Comparison of ENCODE assay signal across 7 cellular contexts in the genomic region with DNA sequence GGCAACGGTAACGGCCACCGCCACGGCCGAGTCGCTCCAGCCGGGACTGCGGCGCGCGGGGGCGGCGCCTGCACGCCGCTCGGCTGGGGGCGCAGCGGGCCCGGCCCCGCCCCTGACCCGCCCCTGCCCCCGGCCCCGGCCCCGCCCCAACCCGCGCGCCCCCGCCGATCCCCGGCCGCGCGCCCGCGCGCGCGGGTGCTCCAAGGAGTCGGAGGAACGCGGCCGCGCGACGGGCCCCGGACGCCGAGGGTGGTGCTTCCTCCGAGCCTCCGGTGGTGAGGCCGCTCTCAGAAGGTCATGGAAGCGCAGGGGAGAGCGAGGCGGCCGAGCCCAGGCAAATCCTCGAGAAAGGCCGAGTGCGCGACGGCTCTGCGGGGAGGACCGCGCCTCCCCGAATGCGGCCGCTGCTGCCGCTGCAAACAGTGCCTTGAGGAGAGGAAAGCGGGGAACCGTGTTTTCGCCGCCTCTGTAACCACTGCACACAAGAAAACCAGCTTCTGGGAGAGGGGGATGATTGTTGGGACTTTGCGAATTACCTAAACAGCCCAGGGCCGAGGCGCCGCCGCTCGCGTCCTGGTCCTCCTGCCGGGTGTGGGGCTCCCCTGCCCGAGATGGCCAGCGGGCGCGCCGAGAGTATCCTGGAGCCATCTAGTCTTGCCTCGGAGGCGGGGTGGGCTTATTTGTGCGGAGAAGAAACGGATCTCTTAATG. TPM values are rescaled to one million over a fixed set of nuclear protein-coding genes. Genes with fewer than 3 reads are reported as not detected.
DNase-seq lines count a peak whose midpoint lies in the region; ATAC-seq and TF ChIP-seq lines count a peak whose summit lies in the region.

A gene with protein sequence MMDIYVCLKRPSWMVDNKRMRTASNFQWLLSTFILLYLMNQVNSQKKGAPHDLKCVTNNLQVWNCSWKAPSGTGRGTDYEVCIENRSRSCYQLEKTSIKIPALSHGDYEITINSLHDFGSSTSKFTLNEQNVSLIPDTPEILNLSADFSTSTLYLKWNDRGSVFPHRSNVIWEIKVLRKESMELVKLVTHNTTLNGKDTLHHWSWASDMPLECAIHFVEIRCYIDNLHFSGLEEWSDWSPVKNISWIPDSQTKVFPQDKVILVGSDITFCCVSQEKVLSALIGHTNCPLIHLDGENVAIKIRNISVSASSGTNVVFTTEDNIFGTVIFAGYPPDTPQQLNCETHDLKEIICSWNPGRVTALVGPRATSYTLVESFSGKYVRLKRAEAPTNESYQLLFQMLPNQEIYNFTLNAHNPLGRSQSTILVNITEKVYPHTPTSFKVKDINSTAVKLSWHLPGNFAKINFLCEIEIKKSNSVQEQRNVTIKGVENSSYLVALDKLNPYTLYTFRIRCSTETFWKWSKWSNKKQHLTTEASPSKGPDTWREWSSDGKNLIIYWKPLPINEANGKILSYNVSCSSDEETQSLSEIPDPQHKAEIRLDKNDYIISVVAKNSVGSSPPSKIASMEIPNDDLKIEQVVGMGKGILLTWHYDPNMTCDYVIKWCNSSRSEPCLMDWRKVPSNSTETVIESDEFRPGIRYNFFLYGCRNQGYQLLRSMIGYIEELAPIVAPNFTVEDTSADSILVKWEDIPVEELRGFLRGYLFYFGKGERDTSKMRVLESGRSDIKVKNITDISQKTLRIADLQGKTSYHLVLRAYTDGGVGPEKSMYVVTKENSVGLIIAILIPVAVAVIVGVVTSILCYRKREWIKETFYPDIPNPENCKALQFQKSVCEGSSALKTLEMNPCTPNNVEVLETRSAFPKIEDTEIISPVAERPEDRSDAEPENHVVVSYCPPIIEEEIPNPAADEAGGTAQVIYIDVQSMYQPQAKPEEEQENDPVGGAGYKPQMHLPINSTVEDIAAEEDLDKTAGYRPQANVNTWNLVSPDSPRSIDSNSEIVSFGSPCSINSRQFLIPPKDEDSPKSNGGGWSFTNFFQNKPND (minus strand): TSS at position 48 of the 710 bp plus-strand sequence. CDS start 25,999 bp downstream, outside the sequence.

- H3K27ac Mint-ChIP-seq in activated naive CD8-positive, alpha-beta T cell treated with anti-CD3 and anti-CD28 coated beads for 36 hours = no peak within 1 kb of the TSS

- peak; percentile 49 for TF ChIP-seq RAD21 in neural cell (conservative IDR thresholded peaks at IDR 0.05)

- peaks cover 11% of the 10 kb centered on the region for H3K4me1 Mint-ChIP-seq in activated naive CD8-positive, alpha-beta T cell treated with anti-CD3 and anti-CD28 coated beads for 36 hours

- peaks cover 11% of the 10 kb centered on the region for H3K4me1 ChIP-seq in testis

- H3K27me3 Mint-ChIP-seq in activated naive CD8-positive, alpha-beta T cell treated with anti-CD3 and anti-CD28 coated beads for 36 hours = peaks cover 80% of the 10 kb centered on the region

- peak within 1 kb of the TSS; percentile 90 for H2AFZ ChIP-seq in neural cell (ENCODE audit: low read depth, low read length)

- H3K27ac ChIP-seq in neural cell (ENCODE audit: low read length) (peak within 1 kb of the TSS; percentile 91), testis (peak within 1 kb of the TSS; percentile 95 to 99)

- H3K4me3 ChIP-seq in neural cell (ENCODE audit: low read length) (peak within 1 kb of the TSS; percentile 91), testis (peak within 1 kb of the TSS; percentile 89 to 99)

- peak within 1 kb of the TSS; percentile 72 for H3K4me3 Mint-ChIP-seq in activated naive CD8-positive, alpha-beta T cell treated with anti-CD3 and anti-CD28 coated beads for 36 hours

- no peaks in the 10 kb centered on the region for H3K36me3 ChIP-seq in neural cell (ENCODE audit: insufficient read depth, low read length)
- H3K36me3 ChIP-seq in testis (ENCODE audit: low read depth, missing control alignments) = no peaks in the 10 kb centered on the region

- WGBS in testis, 2 donors = 0 to 2% methylated on average over 35 to 37 of the region's 88 CpGs

- H3F3A ChIP-seq in neural cell (ENCODE audit: insufficient read depth, low read length, poor library complexity, severe bottlenecking) = no peaks in the 10 kb centered on the region

- no peaks in the 10 kb centered on the region for H3K9me2 ChIP-seq in neural cell (ENCODE audit: insufficient read depth, low read length)

- H3K9me3 ChIP-seq in neural cell (ENCODE audit: low read length) (no peaks in the 10 kb centered on the region), testis (no peaks in the 10 kb centered on the region)

- ATAC-seq in GM18511 (IDR thresholded peaks at IDR 0.05; ENCODE audit: unreplicated experiment) (peak; percentile 52), HG03432 (IDR thresholded peaks at IDR 0.05; ENCODE audit: unreplicated experiment) (peak; percentile 75)

- peak within 1 kb of the TSS; percentile 81 for H3K4me2 ChIP-seq in neural cell (ENCODE audit: low read length)

- H3K9ac ChIP-seq in neural cell (ENCODE audit: low read length) = peak within 1 kb of the TSS; percentile 93

- TF ChIP-seq EP300 in neural cell (conservative IDR thresholded peaks at IDR 0.05; ENCODE audit: poor library complexity, severe bottlenecking) = no peak

- DNase-seq in RPMI8226 = peak; percentile 42
- DNase-seq in activated naive CD8-positive, alpha-beta T cell treated with anti-CD3 and anti-CD28 coated beads for 36 hours = peak; percentile 47
- DNase-seq in germinal center (ENCODE audit: low spot score) = peak; percentile 45
- DNase-seq in testis = peak; percentile 92

- H3K9me3 Mint-ChIP-seq in activated naive CD8-positive, alpha-beta T cell treated with anti-CD3 and anti-CD28 coated beads for 36 hours = no peaks in the 10 kb centered on the region

- H3K27me3 ChIP-seq in neural cell (ENCODE audit: insufficient read depth, low read depth, low read length) = no peaks in the 10 kb centered on the region
- no peaks in the 10 kb centered on the region for H3K27me3 ChIP-seq in testis

- no peaks in the 10 kb centered on the region for H4K20me1 ChIP-seq in neural cell (ENCODE audit: insufficient read depth)

- intact Hi-C loops in testis (cut with DNase I; ENCODE audit: low total_unique reads) = loop anchor here (10.0 kb wide), 1 partner anchor 92 kb away; no protein-coding TSS in a partner anchor

- TF ChIP-seq POLR2A in testis (IDR thresholded peaks at IDR 0.05) = no peak

- TF ChIP-seq CTCF in neural cell (IDR thresholded peaks at IDR 0.05; ENCODE audit: poor library complexity, severe bottlenecking) = no peak
- TF ChIP-seq CTCF in testis (IDR thresholded peaks at IDR 0.05) = no peak

- H3K36me3 Mint-ChIP-seq in activated naive CD8-positive, alpha-beta T cell treated with anti-CD3 and anti-CD28 coated beads for 36 hours = no peaks in the 10 kb centered on the region

- no peaks in the 10 kb centered on the region for H3K79me2 ChIP-seq in neural cell (replicated peaks; ENCODE audit: insufficient read depth, low read length)

TF ChIP-seq in neural cell, 6 proteins besides CTCF, POLR2A, EP300 and RAD21:
- peak; percentile 87 for TF ChIP-seq POLR2AphosphoS5 (IDR thresholded peaks at IDR 0.05)
- TF ChIP-seq MXI1 (conservative IDR thresholded peaks at IDR 0.05; ENCODE audit: poor library complexity, severe bottlenecking) = peak; percentile 56
- TF ChIP-seq, protein P1, sequence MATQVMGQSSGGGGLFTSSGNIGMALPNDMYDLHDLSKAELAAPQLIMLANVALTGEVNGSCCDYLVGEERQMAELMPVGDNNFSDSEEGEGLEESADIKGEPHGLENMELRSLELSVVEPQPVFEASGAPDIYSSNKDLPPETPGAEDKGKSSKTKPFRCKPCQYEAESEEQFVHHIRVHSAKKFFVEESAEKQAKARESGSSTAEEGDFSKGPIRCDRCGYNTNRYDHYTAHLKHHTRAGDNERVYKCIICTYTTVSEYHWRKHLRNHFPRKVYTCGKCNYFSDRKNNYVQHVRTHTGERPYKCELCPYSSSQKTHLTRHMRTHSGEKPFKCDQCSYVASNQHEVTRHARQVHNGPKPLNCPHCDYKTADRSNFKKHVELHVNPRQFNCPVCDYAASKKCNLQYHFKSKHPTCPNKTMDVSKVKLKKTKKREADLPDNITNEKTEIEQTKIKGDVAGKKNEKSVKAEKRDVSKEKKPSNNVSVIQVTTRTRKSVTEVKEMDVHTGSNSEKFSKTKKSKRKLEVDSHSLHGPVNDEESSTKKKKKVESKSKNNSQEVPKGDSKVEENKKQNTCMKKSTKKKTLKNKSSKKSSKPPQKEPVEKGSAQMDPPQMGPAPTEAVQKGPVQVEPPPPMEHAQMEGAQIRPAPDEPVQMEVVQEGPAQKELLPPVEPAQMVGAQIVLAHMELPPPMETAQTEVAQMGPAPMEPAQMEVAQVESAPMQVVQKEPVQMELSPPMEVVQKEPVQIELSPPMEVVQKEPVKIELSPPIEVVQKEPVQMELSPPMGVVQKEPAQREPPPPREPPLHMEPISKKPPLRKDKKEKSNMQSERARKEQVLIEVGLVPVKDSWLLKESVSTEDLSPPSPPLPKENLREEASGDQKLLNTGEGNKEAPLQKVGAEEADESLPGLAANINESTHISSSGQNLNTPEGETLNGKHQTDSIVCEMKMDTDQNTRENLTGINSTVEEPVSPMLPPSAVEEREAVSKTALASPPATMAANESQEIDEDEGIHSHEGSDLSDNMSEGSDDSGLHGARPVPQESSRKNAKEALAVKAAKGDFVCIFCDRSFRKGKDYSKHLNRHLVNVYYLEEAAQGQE (IDR thresholded peaks at IDR 0.05; ENCODE audit: borderline replicate concordance) = peak; percentile 96
- no peak for TF ChIP-seq EZH2 (IDR thresholded peaks at IDR 0.05; ENCODE audit: borderline replicate concordance, insufficient read depth, low read length, poor library complexity, severe bottlenecking)
- TF ChIP-seq SMC3 (conservative IDR thresholded peaks at IDR 0.05; ENCODE audit: poor library complexity) = peak; percentile 53
- peak; percentile 85 for TF ChIP-seq TAF1 (IDR thresholded peaks at IDR 0.05; ENCODE audit: low read depth)
TF ChIP-seq in neural cell: peak in this region for 5.

RNA-seq across cellular contexts. Expression of the gene that starts here (rescaled TPM):
- not detected for total RNA-seq in activated naive CD8-positive, alpha-beta T cell treated with anti-CD3 and anti-CD28 coated beads for 36 hours
- polyA plus RNA-seq in neural cell (5.8 and 6.1 TPM in 2 replicates), testis (ENCODE audit: insufficient read depth, low read depth, low replicate concordance) (19.7 TPM)
- 24.8 and 25.6 TPM in 2 replicates for polyA minus RNA-seq in neural cell
- total RNA-seq in testis = 10 to 100 TPM; 49.9 to 63.9 TPM

Comparison
In these comparisons a context has a peak if more than half of its experiments do, and no peak if none do; other contexts are left out.
1. Peak in every context shown above with its lines: DNase-seq, ATAC-seq, H3K4me3 ChIP-seq and H3K27ac ChIP-seq.
2. RNA of the gene that starts here (total RNA-seq): 49.9 to 63.9 TPM in testis; not detected in activated naive CD8-positive, alpha-beta T cell treated with anti-CD3 and anti-CD28 coated beads for 36 hours; every median in the first group is over 10 times any median in the second.
3. Peak in DNase-seq in activated naive CD8-positive, alpha-beta T cell treated with anti-CD3 and anti-CD28 coated beads for 36 hours; RNA of the gene not detected or under 1 TPM.
4. DNase-seq: peak in every context shown above with its lines; median percentile 92 in testis; 47 in activated naive CD8-positive, alpha-beta T cell treated with anti-CD3 and anti-CD28 coated beads for 36 hours; 45 in germinal center; 42 in RPMI8226.